20 cellular contexts compared by ENCODE assay signal in genomic region chr18:48669991-48670750, GRCh38.
A peak's percentile ranks its signal among the peaks of the same experiment; 100 is the strongest.
DNase-seq lines count a peak whose midpoint lies in the region; ATAC-seq, FAIRE-seq and TF ChIP-seq lines count a peak whose summit lies in the region.
"Had no signal": no experiment of that assay in that cellular context is flagged by ENCODE, and none has a peak within 500 bp of the region (broad histone marks: within the 10 kb centered on the region; RNA-seq: fewer than 3 reads in every experiment).

No MANE protein-coding gene starts in this region.

- no peak overlapping the region for H2BK12ac ChIP-seq in neuronal stem cell (ENCODE audit: low read length)

- no peak overlapping the region for H3K4ac ChIP-seq in neuronal stem cell (ENCODE audit: low read length)

- no peaks in the 10 kb centered on the region for H3K27me3 Mint-ChIP-seq in osteocyte (ENCODE audit: unreplicated experiment)
- peaks cover 0 to 5% (median 0%) of the 10 kb centered on the region in 5 donors for H3K27me3 Mint-ChIP-seq in naive thymus-derived CD4-positive, alpha-beta T cell
- H3K27me3 Mint-ChIP-seq: CD4-positive, alpha-beta memory T cell had no signal

- DNase-seq in left lobe of liver (ENCODE audit: low spot score) (peak; percentile 14), HepG2 (ENCODE audit: low spot score) (no peak), neuronal stem cell (ENCODE audit: low spot score) (no peak), sigmoid colon (peak; percentile 28), osteocyte (ENCODE audit: extremely low spot score, unreplicated experiment) (no peak), NCI-H345 (lab: John Stamatoyannopoulos, UW) (no peak)
- DNase-seq in naive thymus-derived CD4-positive, alpha-beta T cell: no peak
- DNase-seq: C1 segment of cervical spinal cord; Calu3; CD4-positive, alpha-beta memory T cell; COR-L47; DMS79 treated with DMSO at 0.1 percent for 48 hours; GF-D8; GOT3; HFFc6 had no signal

- H3K9ac ChIP-seq in HepG2 (ENCODE audit: insufficient read depth, low read depth, low read length): no peak overlapping the region
- H3K9ac ChIP-seq in neuronal stem cell (ENCODE audit: low read depth, low read length, poor library complexity): no peak overlapping the region

- H4K20me1 ChIP-seq in HepG2 (ENCODE audit: insufficient read depth, low read length): no peaks in the 10 kb centered on the region

- no peak for TF ChIP-seq EP300 in HepG2 (IDR thresholded peaks at IDR 0.05; ENCODE audit: low read depth in 2 of 2, low read length in 2 of 2)
- TF ChIP-seq EP300 in HepG2 (CRISPR knock-in tag; IDR thresholded peaks at IDR 0.05; ENCODE audit: borderline replicate concordance): no peak
- no peak for TF ChIP-seq EP300 in sigmoid colon (IDR thresholded peaks at IDR 0.05)

- in situ Hi-C loops in HepG2 (cut with HindIII; ENCODE audit: extremely low pct_ligation_motif_present, low pct_unique_long_range_greater_than_20kb): loop anchor here (10.0 kb wide), 1 partner anchor 385 kb away; no protein-coding TSS in a partner anchor

- no peak for ATAC-seq in left lobe of liver
- no peak for ATAC-seq in HepG2
- ATAC-seq in naive thymus-derived CD4-positive, alpha-beta T cell: no peak
- ATAC-seq in HG03521 (IDR thresholded peaks at IDR 0.05; ENCODE audit: unreplicated experiment): no peak

- H3K18ac ChIP-seq in neuronal stem cell (ENCODE audit: low read length): no peak overlapping the region

- H3K4me3 Mint-ChIP-seq in osteocyte (ENCODE audit: unreplicated experiment): no peak overlapping the region
- no peak overlapping the region for H3K4me3 Mint-ChIP-seq in naive thymus-derived CD4-positive, alpha-beta T cell
- H3K4me3 Mint-ChIP-seq: CD4-positive, alpha-beta memory T cell; HFFc6 had no signal

- H3K9me3 ChIP-seq in HepG2 (ENCODE audit: low read length) (peaks cover 4% of the 10 kb centered on the region; the same call in 1 of the 2 replicates), neuronal stem cell (replicated peaks in 1 of 2; ENCODE audit: control insufficient read depth in 2 of 2, insufficient read depth in 1 of 2, low read depth in 1 of 2, low read length in 2 of 2) (peaks cover 17 to 25% of the 10 kb centered on the region in 2 donors), sigmoid colon (no peaks in the 10 kb centered on the region)
- H3K9me3 ChIP-seq in naive thymus-derived CD4-positive, alpha-beta T cell (ENCODE audit: control insufficient read depth in 2 of 3, low read length in 3 of 3): peaks cover 0 to 9% (median 0%) of the 10 kb centered on the region in 3 experiments
- H3K9me3 ChIP-seq: HAP-1 had no signal

- H2AK5ac ChIP-seq in neuronal stem cell (ENCODE audit: low read depth, low read length): no peak overlapping the region

- H3K27ac Mint-ChIP-seq in osteocyte (ENCODE audit: unreplicated experiment): no peak overlapping the region
- no peak overlapping the region for H3K27ac Mint-ChIP-seq in naive thymus-derived CD4-positive, alpha-beta T cell
- H3K27ac Mint-ChIP-seq: CD4-positive, alpha-beta memory T cell; HFFc6 had no signal

- H2BK15ac ChIP-seq in neuronal stem cell (ENCODE audit: low read length): no peak overlapping the region

- H4K91ac ChIP-seq in neuronal stem cell (ENCODE audit: low read depth, low read length, poor library complexity): no peak overlapping the region

- no peak overlapping the region for H2BK120ac ChIP-seq in neuronal stem cell (ENCODE audit: low read depth, low read length)

- CTCF ChIA-PET in HepG2 (lab: Yijun Ruan, JAX; ENCODE audit: low intra/inter-chr PET ratio, low total read pairs): no interaction called here
- CTCF ChIA-PET in naive thymus-derived CD4-positive, alpha-beta T cell (lab: Charles Lee): no interaction called here

- no peak for FAIRE-seq in HepG2 (lab: Jason Lieb, UNC)
- FAIRE-seq: GM12891, GM18507, H54 had no signal

- 89% methylated on average over 7 of the region's 7 CpGs for WGBS in HepG2 (ENCODE audit: low lambda C conversion rate)
- WGBS in neuronal stem cell (ENCODE audit: extremely low coverage in 2 of 2, insufficient read length in 2 of 2, insufficient replicate concordance in 1 of 2), 2 donors: no CpG with 5 or more reads among the region's 7 CpGs
- WGBS in sigmoid colon, 2 donors: 94% methylated on average over 7 of the region's 7 CpGs

- peaks cover 2% of the 10 kb centered on the region for H3K79me1 ChIP-seq in neuronal stem cell (ENCODE audit: low read depth, low read length)

- no peaks in the 10 kb centered on the region for H3K27me3 ChIP-seq in HepG2 (ENCODE audit: control insufficient read depth in 1 of 2, insufficient read depth in 2 of 2, low read length in 2 of 2)
- peaks cover 0 to 2% (median 0%) of the 10 kb centered on the region in 3 experiments for H3K27me3 ChIP-seq in neuronal stem cell (ENCODE audit: control insufficient read depth in 3 of 3, insufficient read depth in 3 of 3, low read depth in 1 of 3, low read length in 3 of 3)
- no peaks in the 10 kb centered on the region for H3K27me3 ChIP-seq in sigmoid colon
- no peaks in the 10 kb centered on the region for H3K27me3 ChIP-seq in naive thymus-derived CD4-positive, alpha-beta T cell (ENCODE audit: control insufficient read depth in 2 of 2, insufficient read depth in 2 of 2, low read length in 2 of 2)

- intact Hi-C loops in HepG2 (cut with micrococcal nuclease; ENCODE audit: unreplicated experiment) (loop anchor here (10.0 kb wide), 1 partner anchor 115 kb away; no protein-coding TSS in a partner anchor), sigmoid colon (cut with DNase I) (loop anchor here (10.0 kb wide), 2 partner anchors 775 to 815 kb away; partner anchors contain the start of gene C18orf32)
- intact Hi-C loops in naive thymus-derived CD4-positive, alpha-beta T cell (cut with micrococcal nuclease): loop anchor here in 1 of 2 donors (10.0 kb wide), 2 partner anchors 665 to 1185 kb away; no protein-coding TSS in a partner anchor

- H3K36me3 ChIP-seq in HepG2 (replicated peaks in 1 of 2; ENCODE audit: control insufficient read depth in 1 of 2, insufficient read depth in 2 of 2, low read length in 2 of 2) (peaks cover 24 to 55% of the 10 kb centered on the region in 2 experiments), neuronal stem cell (replicated peaks in 1 of 2; ENCODE audit: control insufficient read depth in 2 of 2, insufficient read depth in 2 of 2, low read length in 2 of 2) (peaks cover 0 to 14% of the 10 kb centered on the region in 2 donors), sigmoid colon (peaks cover 0 to 66% (median 18%) of the 10 kb centered on the region in 4 donors)
- H3K36me3 ChIP-seq in naive thymus-derived CD4-positive, alpha-beta T cell (ENCODE audit: control insufficient read depth in 2 of 3, insufficient read depth in 3 of 3, low read length in 3 of 3): no peaks in the 10 kb centered on the region

- no peak overlapping the region for H4K8ac ChIP-seq in neuronal stem cell (ENCODE audit: low read depth, low read length)

- H3K4me1 Mint-ChIP-seq in osteocyte (ENCODE audit: unreplicated experiment): peaks cover 1% of the 10 kb centered on the region
- no peaks in the 10 kb centered on the region for H3K4me1 Mint-ChIP-seq in naive thymus-derived CD4-positive, alpha-beta T cell

- no peaks in the 10 kb centered on the region for H3K79me2 ChIP-seq in HepG2 (ENCODE audit: insufficient read depth, low read length)

- TF ChIP-seq POLR2A in HepG2 (IDR thresholded peaks at IDR 0.05; ENCODE audit: insufficient read depth in 1 of 2, low read depth in 2 of 2, low read length in 2 of 2): no peak
- no peak for TF ChIP-seq POLR2A in sigmoid colon (IDR thresholded peaks at IDR 0.05)

- H3K36me3 Mint-ChIP-seq in osteocyte (ENCODE audit: unreplicated experiment): peaks cover 41% of the 10 kb centered on the region
- peaks cover 0 to 18% (median 4%) of the 10 kb centered on the region in 5 donors for H3K36me3 Mint-ChIP-seq in naive thymus-derived CD4-positive, alpha-beta T cell

- no peak for TF ChIP-seq RAD21 in HepG2 (CRISPR knock-in tag; IDR thresholded peaks at IDR 0.05)

- POLR2A ChIA-PET in HepG2 (lab: Yijun Ruan, JAX): no interaction called here
- POLR2A ChIA-PET in naive thymus-derived CD4-positive, alpha-beta T cell (lab: Charles Lee): no interaction called here

- no peak overlapping the region for H3K4me3 ChIP-seq in HepG2 (replicated peaks in 1 of 3; ENCODE audit: insufficient read depth in 1 of 3, low read depth in 2 of 3, low read length in 3 of 3)
- no peak overlapping the region for H3K4me3 ChIP-seq in neuronal stem cell (ENCODE audit: low read length in 2 of 2)
- no peak overlapping the region for H3K4me3 ChIP-seq in sigmoid colon
- no peak overlapping the region for H3K4me3 ChIP-seq in naive thymus-derived CD4-positive, alpha-beta T cell (ENCODE audit: low read length)
- H3K4me3 ChIP-seq: HAP-1 had no signal

- no peak overlapping the region for H3K27ac ChIP-seq in HepG2 (ENCODE audit: extremely low read length, insufficient read depth, low read length)
- no peak overlapping the region for H3K27ac ChIP-seq in neuronal stem cell (replicated peaks; ENCODE audit: low read length)
- no peak overlapping the region for H3K27ac ChIP-seq in sigmoid colon
- H3K27ac ChIP-seq in naive thymus-derived CD4-positive, alpha-beta T cell (ENCODE audit: low read depth, low read length): no peak overlapping the region

- no peak overlapping the region for H2AFZ ChIP-seq in HepG2 (ENCODE audit: low read length)
- H2AFZ ChIP-seq in neuronal stem cell (ENCODE audit: low read length): no peak overlapping the region

- no peak for TF ChIP-seq CTCF in HepG2 (CRISPR knock-in tag; IDR thresholded peaks at IDR 0.05)
- TF ChIP-seq CTCF in sigmoid colon (IDR thresholded peaks at IDR 0.05): no peak
- no peak for TF ChIP-seq CTCF in osteocyte (IDR thresholded peaks at IDR 0.05)

- H3K4me2 ChIP-seq in HepG2 (ENCODE audit: low read depth, low read length) (no peak overlapping the region), neuronal stem cell (ENCODE audit: insufficient read depth, low read length, poor library complexity, severe bottlenecking) (no peak overlapping the region)

- peak overlapping the region; percentile 13 for H3K23ac ChIP-seq in neuronal stem cell (ENCODE audit: low read depth, low read length, poor library complexity)

- H3K4me1 ChIP-seq in HepG2 (ENCODE audit: insufficient read depth, low read length) (peaks cover 22% of the 10 kb centered on the region), neuronal stem cell (ENCODE audit: control insufficient read depth in 2 of 2, insufficient read depth in 1 of 2, low read depth in 1 of 2, low read length in 2 of 2) (peaks cover 2 to 4% of the 10 kb centered on the region in 2 donors), sigmoid colon (peaks cover 0 to 3% (median 1%) of the 10 kb centered on the region in 4 donors)
- no peaks in the 10 kb centered on the region for H3K4me1 ChIP-seq in naive thymus-derived CD4-positive, alpha-beta T cell (ENCODE audit: control insufficient read depth in 2 of 2, insufficient read depth in 2 of 2, low read length in 2 of 2)
- H3K4me1 ChIP-seq: HAP-1 had no signal

- BruUV-seq in HepG2 (replicated peaks; lab: Mats Ljungman, UMichigan): no TSS peak

- no peak overlapping the region for H2BK5ac ChIP-seq in neuronal stem cell (ENCODE audit: low read length)

- H3K14ac ChIP-seq in neuronal stem cell (ENCODE audit: low read length): no peak overlapping the region

- peaks cover 17% of the 10 kb centered on the region for H3K9me3 Mint-ChIP-seq in osteocyte (ENCODE audit: unreplicated experiment)
- peaks cover 5 to 28% (median 11%) of the 10 kb centered on the region in 11 donors for H3K9me3 Mint-ChIP-seq in naive thymus-derived CD4-positive, alpha-beta T cell

TF ChIP-seq in HepG2, 621 proteins besides CTCF, POLR2A, EP300 and RAD21:
- TF ChIP-seq RBM22 (optimal IDR thresholded peaks at IDR 0.05; ENCODE audit: low read length) (peak; percentile 63), NFYB (CRISPR knock-in tag; IDR thresholded peaks at IDR 0.05) (no peak)

Comparison
In these comparisons a context has a peak if more than half of its experiments do, and no peak if none do; other contexts are left out.
1. DNase-seq: peak in left lobe of liver (single experiment) and sigmoid colon (single experiment); none in HepG2 (single experiment), neuronal stem cell (single experiment), osteocyte (single experiment), naive thymus-derived CD4-positive, alpha-beta T cell (0 of 9) and NCI-H345 (single experiment).